8 cellular contexts compared by ENCODE assay signal in the genomic region with DNA sequence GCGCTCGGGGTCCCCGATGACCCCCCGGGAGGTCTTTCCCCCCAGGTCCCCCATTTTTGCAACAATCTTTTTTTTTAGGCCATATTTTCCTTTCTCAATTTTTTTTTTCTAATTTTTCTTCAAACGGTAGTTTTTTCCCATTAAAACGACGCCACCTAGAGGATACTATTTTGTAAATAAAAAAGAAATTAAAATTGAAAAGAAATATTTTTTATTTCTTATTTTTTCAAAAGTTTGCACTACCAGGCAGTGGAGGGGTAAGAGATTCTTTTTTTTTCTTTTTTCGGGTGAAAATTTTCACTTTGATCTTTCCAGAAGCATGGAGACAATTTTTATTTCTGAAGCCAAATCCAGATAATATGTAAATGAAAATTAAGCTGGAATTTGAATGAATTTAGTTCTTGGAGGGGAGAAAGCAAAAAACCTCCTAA. TPM values are rescaled to one million over a fixed set of nuclear protein-coding genes. Genes with fewer than 3 reads are reported as not detected.
DNase-seq lines count a peak whose midpoint lies in the region; ATAC-seq and TF ChIP-seq lines count a peak whose summit lies in the region.

No MANE protein-coding gene starts in this region.

- DNase-seq in COLO829 (ENCODE audit: low spot score) (peak; percentile 11), KG1 (lab: John Stamatoyannopoulos, UW) (peak; percentile 21), adrenal gland (no peak), kidney tubule cell (ENCODE audit: low spot score) (peak; percentile 28), thoracic aorta (ENCODE audit: low spot score) (no peak), DMS153 treated with DMSO at 0.1 percent for 48 hours (lab: John Stamatoyannopoulos, UW; ENCODE audit: unreplicated experiment) (no peak), anterior cingulate cortex (lab: John Stamatoyannopoulos, UW) (no peak)
- DNase-seq in activated CD4-positive, alpha-beta T cell treated with anti-CD3 and anti-CD28 coated beads, Interleukin-2, amount 50 U/mL, for 1 hour: no peak

- TF ChIP-seq CTCF in adrenal gland (IDR thresholded peaks at IDR 0.05): peak; percentile 21 to 69 (median 60)
- peak; percentile 71 for TF ChIP-seq CTCF in thoracic aorta (IDR thresholded peaks at IDR 0.05)

- no peaks in the 10 kb centered on the region for H3K27me3 ChIP-seq in adrenal gland
- no peaks in the 10 kb centered on the region for H3K27me3 ChIP-seq in thoracic aorta (replicated peaks; ENCODE audit: insufficient read depth)

- H3K27ac ChIP-seq in adrenal gland (peak overlapping the region in 3 of 5 donors; percentile 77 to 89 (median 88)), thoracic aorta (peak overlapping the region; percentile 66 to 71)

- TF ChIP-seq POLR2A in adrenal gland (IDR thresholded peaks at IDR 0.05): no peak

- H3K4me1 ChIP-seq in adrenal gland (replicated peaks in 1 of 2) (peaks cover 12 to 41% of the 10 kb centered on the region in 2 donors), thoracic aorta (ENCODE audit: control insufficient read depth in 1 of 2, low read depth in 2 of 2) (peaks cover 9 to 45% of the 10 kb centered on the region in 2 donors)

- intact Hi-C loops in adrenal gland (cut with DNase I): loop anchor here (10.0 kb wide), 3 partner anchors 108 to 142 kb away; no protein-coding TSS in a partner anchor

- H3K4me3 ChIP-seq in adrenal gland: peak overlapping the region in 3 of 4 donors; percentile 62 to 100 (median 78)
- peak overlapping the region; percentile 98 for H3K4me3 ChIP-seq in thoracic aorta

- 0 to 1% (median 0%) methylated on average over 8 of the region's 8 CpGs for WGBS in adrenal gland, 4 donors

- H3K36me3 ChIP-seq in adrenal gland (replicated peaks in 1 of 2) (no peaks in the 10 kb centered on the region), thoracic aorta (no peaks in the 10 kb centered on the region)

- no peaks in the 10 kb centered on the region for H3K9me3 ChIP-seq in adrenal gland (replicated peaks in 1 of 3)
- H3K9me3 ChIP-seq in thoracic aorta: no peaks in the 10 kb centered on the region

- no peak for ATAC-seq in thoracic aorta (ENCODE audit: insufficient number of reproducible peaks, low FRiP score, low read depth)

RNA-seq across cellular contexts. Expression of a gene that starts 0.7 kb away (rescaled TPM):
- total RNA-seq in adrenal gland: 10 to 100 TPM in 6 of 8 donors, 1 to 10 TPM in 2; 6.6 to 21.3 (median 12.1) TPM
- polyA plus RNA-seq in adrenal gland: 1 to 10 TPM; 4.5 to 8.0 (median 5.5) TPM
- 10 to 100 TPM; 16.6 to 24.9 TPM for total RNA-seq in thoracic aorta

Comparison
In these comparisons a context has a peak if more than half of its experiments do, and no peak if none do; other contexts are left out.
1. DNase-seq: peak in COLO829 (single experiment), KG1 (single experiment) and kidney tubule cell (single experiment); none in adrenal gland (0 of 7), thoracic aorta (single experiment), activated CD4-positive, alpha-beta T cell treated with anti-CD3 and anti-CD28 coated beads, Interleukin-2, amount 50 U/mL, for 1 hour (single experiment), DMS153 treated with DMSO at 0.1 percent for 48 hours (single experiment) and anterior cingulate cortex (0 of 58).